In the genomic region with DNA sequence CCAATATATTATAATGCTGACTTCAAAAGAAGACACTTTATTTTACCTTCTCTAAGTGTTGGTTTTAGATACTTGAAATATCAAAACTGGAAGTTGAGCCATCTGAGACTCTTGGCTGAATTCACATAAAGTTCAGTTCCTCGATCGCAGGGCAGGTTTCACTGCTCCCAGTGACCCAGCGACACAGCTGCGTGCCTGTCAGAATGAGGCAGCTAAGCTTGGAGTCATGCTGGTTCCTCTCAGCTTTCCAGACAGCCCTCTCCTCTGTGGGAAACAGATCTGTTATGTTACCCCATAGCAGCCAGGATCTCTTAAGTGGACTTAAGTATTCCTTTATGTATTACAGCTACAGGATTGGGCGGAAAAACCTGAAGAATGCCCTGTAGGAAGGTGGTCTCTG, we compare ENCODE assay signal across 11 cellular contexts.
DNase-seq lines count a peak whose midpoint lies in the region; ATAC-seq lines count a peak whose summit lies in the region.
"Had no signal": no experiment of that assay in that cellular context is flagged by ENCODE, and none has a peak within 500 bp of the region (broad histone marks: within the 10 kb centered on the region; RNA-seq: fewer than 3 reads in every experiment).

No MANE protein-coding gene starts in this region.

- peak; percentile 25 for DNase-seq in NCI-H2227 (lab: John Stamatoyannopoulos, UW; ENCODE audit: unreplicated experiment)
- DNase-seq in NCI-H2227 treated with DMSO at 0.1 percent for 48 hours (lab: John Stamatoyannopoulos, UW): no peak
- DNase-seq in cerebellum (ENCODE audit: low spot score): peak; percentile 13
- DNase-seq in retina: peak; percentile 20
- DNase-seq in amniotic stem cell (lab: John Stamatoyannopoulos, UW): no peak
- no peak for DNase-seq in SIG-M5 treated with dmso at 0.1 percent for 504 hours (lab: John Stamatoyannopoulos, UW; ENCODE audit: unreplicated experiment)
- no peak for DNase-seq in inferior parietal cortex (ENCODE audit: extremely low spot score)
- DNase-seq: naive B cell, NCI-H1105 had no signal

- peak; percentile 43 for ATAC-seq in HG03432 (IDR thresholded peaks at IDR 0.05; ENCODE audit: unreplicated experiment)
- ATAC-seq: gastroesophageal sphincter had no signal

Comparison
In these comparisons a context has a peak if more than half of its experiments do, and no peak if none do; other contexts are left out.
1. DNase-seq: peak in NCI-H2227 (single experiment), cerebellum (single experiment) and retina (single experiment); none in NCI-H2227 treated with DMSO at 0.1 percent for 48 hours (single experiment), amniotic stem cell (single experiment), SIG-M5 treated with dmso at 0.1 percent for 504 hours (single experiment) and inferior parietal cortex (single experiment).